ENCODE assay signal across 1 cellular context in the genomic region with DNA sequence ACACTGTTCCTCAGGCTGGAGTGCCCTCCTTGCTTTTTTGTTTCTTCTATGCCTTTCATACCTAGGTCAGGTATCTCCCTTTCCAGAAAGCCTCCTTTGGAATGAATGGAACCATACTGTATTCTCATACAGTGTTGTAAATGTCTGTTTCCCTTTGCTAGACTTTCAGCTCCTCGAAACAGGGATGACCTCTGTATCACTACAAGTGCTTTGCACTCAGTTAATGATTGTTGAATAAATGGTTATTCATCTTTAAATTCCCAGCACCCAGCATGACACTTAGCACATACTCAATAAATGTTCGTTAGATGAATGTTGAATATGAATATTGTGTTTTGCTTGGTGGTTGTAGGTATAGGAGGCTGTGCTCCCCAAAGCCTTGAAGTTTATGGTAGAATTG.
TF ChIP-seq lines count a peak whose summit lies in the region.

No MANE protein-coding gene starts in this region.

TF ChIP-seq in A549, 52 proteins besides CTCF, POLR2A, EP300 and RAD21:
- TF ChIP-seq HEYL (CRISPR knock-in tag; IDR thresholded peaks at IDR 0.05) (no peak), BHLHE40 (IDR thresholded peaks at IDR 0.05; ENCODE audit: low read depth, low read length) (no peak), SREBF2 (IDR thresholded peaks at IDR 0.05) (no peak), FOXS1 (CRISPR knock-in tag; IDR thresholded peaks at IDR 0.05) (no peak), HOXB13 (CRISPR knock-in tag; IDR thresholded peaks at IDR 0.05; ENCODE audit: low read depth) (no peak), TFCP2L1 (CRISPR knock-in tag; IDR thresholded peaks at IDR 0.05) (no peak), ZNF302 (CRISPR knock-in tag; IDR thresholded peaks at IDR 0.05) (no peak), JUNB (IDR thresholded peaks at IDR 0.05) (no peak), MYC (IDR thresholded peaks at IDR 0.05; ENCODE audit: borderline replicate concordance, low read length) (no peak), GATA3 (IDR thresholded peaks at IDR 0.05; ENCODE audit: borderline replicate concordance) (no peak), ZC3H11A (IDR thresholded peaks at IDR 0.05) (no peak), KDM1A (IDR thresholded peaks at IDR 0.05; ENCODE audit: low read depth) (no peak), NR3C1 (IDR thresholded peaks at IDR 0.05) (no peak)
- TF ChIP-seq, protein P1, sequence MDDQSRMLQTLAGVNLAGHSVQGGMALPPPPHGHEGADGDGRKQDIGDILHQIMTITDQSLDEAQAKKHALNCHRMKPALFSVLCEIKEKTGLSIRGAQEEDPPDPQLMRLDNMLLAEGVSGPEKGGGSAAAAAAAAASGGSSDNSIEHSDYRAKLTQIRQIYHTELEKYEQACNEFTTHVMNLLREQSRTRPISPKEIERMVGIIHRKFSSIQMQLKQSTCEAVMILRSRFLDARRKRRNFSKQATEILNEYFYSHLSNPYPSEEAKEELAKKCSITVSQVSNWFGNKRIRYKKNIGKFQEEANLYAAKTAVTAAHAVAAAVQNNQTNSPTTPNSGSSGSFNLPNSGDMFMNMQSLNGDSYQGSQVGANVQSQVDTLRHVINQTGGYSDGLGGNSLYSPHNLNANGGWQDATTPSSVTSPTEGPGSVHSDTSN (IDR thresholded peaks at IDR 0.05), result no peak
- TF ChIP-seq, protein P2, sequence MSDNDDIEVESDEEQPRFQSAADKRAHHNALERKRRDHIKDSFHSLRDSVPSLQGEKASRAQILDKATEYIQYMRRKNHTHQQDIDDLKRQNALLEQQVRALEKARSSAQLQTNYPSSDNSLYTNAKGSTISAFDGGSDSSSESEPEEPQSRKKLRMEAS (IDR thresholded peaks at IDR 0.05), result no peak
